ENCODE assay signal across 9 cellular contexts in genomic region chr16:19085679-19086200, GRCh38. TPM values are rescaled to one million over a fixed set of nuclear protein-coding genes. Genes with fewer than 3 reads are reported as not detected.
A peak's percentile ranks its signal among the peaks of the same experiment; 100 is the strongest.
DNase-seq lines count a peak whose midpoint lies in the region; ATAC-seq and TF ChIP-seq lines count a peak whose summit lies in the region.
"Had no signal": no experiment of that assay in that cellular context is flagged by ENCODE, and none has a peak within 500 bp of the region (broad histone marks: within the 10 kb centered on the region; RNA-seq: fewer than 3 reads in every experiment).

No MANE protein-coding gene starts in this region.

- no peak for TF ChIP-seq CTCF in SK-N-SH (IDR thresholded peaks at IDR 0.05)

- no peaks in the 10 kb centered on the region for H3K9me3 Mint-ChIP-seq in stimulated activated effector memory CD8-positive, alpha-beta T cell treated with anti-CD3 and anti-CD28 coated beads, Interleukin-12 subunit alpha, Interleukin-12 subunit beta, amount 100 ng/mL, for 72 hours

- no peak for TF ChIP-seq EP300 in SK-N-SH (IDR thresholded peaks at IDR 0.05; ENCODE audit: borderline replicate concordance in 1 of 2, low read depth in 1 of 2, low read length in 1 of 2)

- POLR2A ChIA-PET in SK-N-SH (lab: Yijun Ruan, JAX): interaction anchor here (1.5 kb wide), 1 partner anchor 287 kb away, joined by 3 read pairs; no protein-coding TSS in a partner anchor

- peaks cover 6 to 8% of the 10 kb centered on the region in 2 experiments; a peak in 2 of 4 replicates for H3K4me1 ChIP-seq in SK-N-SH (ENCODE audit: control insufficient read depth in 1 of 2, insufficient read depth in 2 of 2, low read depth in 1 of 2, low read length in 1 of 2)

- CTCF ChIA-PET in SK-N-SH (lab: Yijun Ruan, JAX): interaction anchor here (0.6 to 6.0 kb wide), 71 partner anchors 9 to 649 kb away, joined by 3 to 82 read pairs (median 5); partner anchors contain the start of genes COQ7, ITPRIPL2, RPS15A and SYT17

- H3K4me1 Mint-ChIP-seq in stimulated activated effector memory CD8-positive, alpha-beta T cell treated with anti-CD3 and anti-CD28 coated beads, Interleukin-12 subunit alpha, Interleukin-12 subunit beta, amount 100 ng/mL, for 72 hours: peaks cover 6% of the 10 kb centered on the region

- peaks cover 0 to 3% of the 10 kb centered on the region in 2 experiments for H3K36me3 ChIP-seq in SK-N-SH (replicated peaks in 1 of 2; ENCODE audit: control insufficient read depth in 1 of 2, insufficient read depth in 2 of 2, low read length in 1 of 2)

- peak overlapping the region; percentile 93; the same call in 1 of the 2 replicates for H2AFZ ChIP-seq in SK-N-SH (ENCODE audit: low read depth)

- no peak for ATAC-seq in SK-N-SH treated with all-trans-retinoic acid at 6 μM for 48 hours
- ATAC-seq in stimulated activated effector memory CD8-positive, alpha-beta T cell treated with anti-CD3 and anti-CD28 coated beads, Interleukin-12 subunit alpha, Interleukin-12 subunit beta, amount 100 ng/mL, for 72 hours: no peak

- H3K27ac Mint-ChIP-seq in stimulated activated effector memory CD8-positive, alpha-beta T cell treated with anti-CD3 and anti-CD28 coated beads, Interleukin-12 subunit alpha, Interleukin-12 subunit beta, amount 100 ng/mL, for 72 hours: no peak overlapping the region

- no peaks in the 10 kb centered on the region for H3K9me3 ChIP-seq in SK-N-SH
- H3K9me3 ChIP-seq: upper lobe of left lung had no signal

- in situ Hi-C loops in ACHN (cut with HindIII; ENCODE audit: low pct_ligation_motif_present, low pct_unique_long_range_greater_than_20kb, low sequenced_read_pairs): no loop called here

- H3F3A ChIP-seq in SK-N-SH (replicated peaks; ENCODE audit: insufficient read depth): no peaks in the 10 kb centered on the region

- no peak for TF ChIP-seq RAD21 in SK-N-SH (IDR thresholded peaks at IDR 0.05; ENCODE audit: low read length)

- H3K4me3 Mint-ChIP-seq in stimulated activated effector memory CD8-positive, alpha-beta T cell treated with anti-CD3 and anti-CD28 coated beads, Interleukin-12 subunit alpha, Interleukin-12 subunit beta, amount 100 ng/mL, for 72 hours: peak overlapping the region; percentile 41

- no peaks in the 10 kb centered on the region for H3K27me3 ChIP-seq in SK-N-SH (ENCODE audit: insufficient read depth)
- H3K27me3 ChIP-seq: upper lobe of left lung had no signal

- H4K20me1 ChIP-seq in SK-N-SH (ENCODE audit: insufficient read depth): no peaks in the 10 kb centered on the region

- no peaks in the 10 kb centered on the region for H3K36me3 Mint-ChIP-seq in stimulated activated effector memory CD8-positive, alpha-beta T cell treated with anti-CD3 and anti-CD28 coated beads, Interleukin-12 subunit alpha, Interleukin-12 subunit beta, amount 100 ng/mL, for 72 hours

- H3K9me2 ChIP-seq in SK-N-SH: no peaks in the 10 kb centered on the region

- 65% methylated on average over 8 of the region's 8 CpGs for WGBS in SK-N-SH (ENCODE audit: low lambda C conversion rate)

- peak; percentile 22 for DNase-seq in SK-N-SH
- DNase-seq in RPMI7951 (ENCODE audit: low read depth): peak; percentile 69
- peak; percentile 29 for DNase-seq in glomerular visceral epithelial cell (ENCODE audit: extremely low spot score)
- DNase-seq in stimulated activated effector memory CD8-positive, alpha-beta T cell treated with anti-CD3 and anti-CD28 coated beads, Interleukin-12 subunit alpha, Interleukin-12 subunit beta, amount 100 ng/mL, for 72 hours (ENCODE audit: low spot score in 2 of 2): no peak
- DNase-seq in stimulated activated CD4-positive, alpha-beta T cell treated with anti-CD3 and anti-CD28 coated beads, Interleukin-4, amount 100 ng/mL, for 24 hours: no peak
- DNase-seq in ACHN: no peak
- no peak for DNase-seq in activated naive CD4-positive, alpha-beta T cell treated with anti-CD3 and anti-CD28 coated beads, Interleukin-2, amount 50 U/mL, for 16 hours

- peak overlapping the region; percentile 90 for H3K4me2 ChIP-seq in SK-N-SH

- H3K79me2 ChIP-seq in SK-N-SH (ENCODE audit: insufficient read depth): no peaks in the 10 kb centered on the region

- H3K9ac ChIP-seq in SK-N-SH: no peak overlapping the region

- H3K4me3 ChIP-seq in SK-N-SH (ENCODE audit: low read depth in 2 of 2, low read length in 1 of 2): no peak overlapping the region; a peak in 1 of 4 replicates

- no peak overlapping the region for H3K27ac ChIP-seq in SK-N-SH (ENCODE audit: low read depth in 2 of 2, low read length in 1 of 2)

TF ChIP-seq in SK-N-SH, 30 proteins besides CTCF, POLR2A, EP300 and RAD21 (continues in another document):
- TF ChIP-seq, protein P1, sequence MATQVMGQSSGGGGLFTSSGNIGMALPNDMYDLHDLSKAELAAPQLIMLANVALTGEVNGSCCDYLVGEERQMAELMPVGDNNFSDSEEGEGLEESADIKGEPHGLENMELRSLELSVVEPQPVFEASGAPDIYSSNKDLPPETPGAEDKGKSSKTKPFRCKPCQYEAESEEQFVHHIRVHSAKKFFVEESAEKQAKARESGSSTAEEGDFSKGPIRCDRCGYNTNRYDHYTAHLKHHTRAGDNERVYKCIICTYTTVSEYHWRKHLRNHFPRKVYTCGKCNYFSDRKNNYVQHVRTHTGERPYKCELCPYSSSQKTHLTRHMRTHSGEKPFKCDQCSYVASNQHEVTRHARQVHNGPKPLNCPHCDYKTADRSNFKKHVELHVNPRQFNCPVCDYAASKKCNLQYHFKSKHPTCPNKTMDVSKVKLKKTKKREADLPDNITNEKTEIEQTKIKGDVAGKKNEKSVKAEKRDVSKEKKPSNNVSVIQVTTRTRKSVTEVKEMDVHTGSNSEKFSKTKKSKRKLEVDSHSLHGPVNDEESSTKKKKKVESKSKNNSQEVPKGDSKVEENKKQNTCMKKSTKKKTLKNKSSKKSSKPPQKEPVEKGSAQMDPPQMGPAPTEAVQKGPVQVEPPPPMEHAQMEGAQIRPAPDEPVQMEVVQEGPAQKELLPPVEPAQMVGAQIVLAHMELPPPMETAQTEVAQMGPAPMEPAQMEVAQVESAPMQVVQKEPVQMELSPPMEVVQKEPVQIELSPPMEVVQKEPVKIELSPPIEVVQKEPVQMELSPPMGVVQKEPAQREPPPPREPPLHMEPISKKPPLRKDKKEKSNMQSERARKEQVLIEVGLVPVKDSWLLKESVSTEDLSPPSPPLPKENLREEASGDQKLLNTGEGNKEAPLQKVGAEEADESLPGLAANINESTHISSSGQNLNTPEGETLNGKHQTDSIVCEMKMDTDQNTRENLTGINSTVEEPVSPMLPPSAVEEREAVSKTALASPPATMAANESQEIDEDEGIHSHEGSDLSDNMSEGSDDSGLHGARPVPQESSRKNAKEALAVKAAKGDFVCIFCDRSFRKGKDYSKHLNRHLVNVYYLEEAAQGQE (IDR thresholded peaks at IDR 0.05; ENCODE audit: low read depth, low read length): no peak
- no peak for TF ChIP-seq NRF1 (IDR thresholded peaks at IDR 0.05; ENCODE audit: low read depth, low read length)
- no peak for TF ChIP-seq GATA2 (CRISPR knock-in tag; IDR thresholded peaks at IDR 0.05)
- no peak for TF ChIP-seq NFIC (IDR thresholded peaks at IDR 0.05; ENCODE audit: borderline replicate concordance)
- no peak for TF ChIP-seq TEAD4 (IDR thresholded peaks at IDR 0.05; ENCODE audit: borderline replicate concordance, insufficient read depth)

TF ChIP-seq in SK-N-SH treated with all-trans-retinoic acid at 6 μM for 48 hours, 23 proteins besides CTCF, POLR2A, EP300 and RAD21:
- TF ChIP-seq ARNTL (CRISPR knock-in tag; IDR thresholded peaks at IDR 0.05; ENCODE audit: borderline replicate concordance, low read depth): no peak
- TF ChIP-seq ZNF8 (CRISPR knock-in tag; IDR thresholded peaks at IDR 0.05): no peak
- TF ChIP-seq ESRRG (CRISPR knock-in tag; IDR thresholded peaks at IDR 0.05): no peak
- no peak for TF ChIP-seq ZC3H10 (CRISPR knock-in tag; IDR thresholded peaks at IDR 0.05)
- no peak for TF ChIP-seq ZFP30 (CRISPR knock-in tag; IDR thresholded peaks at IDR 0.05)
- no peak for TF ChIP-seq CSDC2 (CRISPR knock-in tag; IDR thresholded peaks at IDR 0.05)
- TF ChIP-seq ZNF70 (CRISPR knock-in tag; IDR thresholded peaks at IDR 0.05): no peak
- no peak for TF ChIP-seq CREB5 (CRISPR knock-in tag; IDR thresholded peaks at IDR 0.05; ENCODE audit: low read depth)
- no peak for TF ChIP-seq ZNF565 (CRISPR knock-in tag; conservative IDR thresholded peaks at IDR 0.05; ENCODE audit: low read depth)

RNA-seq across cellular contexts. Expression of gene COQ7, which starts 18.3 kb away (rescaled TPM):
- 17.9 and 24.0 TPM in 2 replicates for polyA plus RNA-seq in SK-N-SH (2012; rRNA removed)
- polyA plus RNA-seq in SK-N-SH (2012; cell fraction: cytosol; rRNA removed): 19.6 and 21.4 TPM in 2 replicates
- 17.3 and 21.0 TPM in 2 replicates for polyA plus RNA-seq in SK-N-SH (2012; cell fraction: nucleus; rRNA removed)
- total RNA-seq in RPMI7951 (2014; rRNA removed; shearing (Covaris generic)): 19.8 and 23.0 TPM in 2 replicates

RNA-seq across cellular contexts. Expression of gene ITPRIPL2, which starts 28.0 kb away (rescaled TPM):
- 4.3 and 4.7 TPM in 2 replicates for polyA plus RNA-seq in SK-N-SH (2012; rRNA removed)
- 5.3 and 5.5 TPM in 2 replicates for polyA plus RNA-seq in SK-N-SH (2012; cell fraction: cytosol; rRNA removed)
- polyA plus RNA-seq in SK-N-SH (2012; cell fraction: nucleus; rRNA removed): 4.5 and 5.3 TPM in 2 replicates
- total RNA-seq in RPMI7951 (2014; rRNA removed; shearing (Covaris generic)): 14.5 and 15.9 TPM in 2 replicates

Comparison
In these comparisons a context has a peak if more than half of its experiments do, and no peak if none do; other contexts are left out.
1. DNase-seq: peak in SK-N-SH (single experiment), RPMI7951 (single experiment) and glomerular visceral epithelial cell (single experiment); none in stimulated activated effector memory CD8-positive, alpha-beta T cell treated with anti-CD3 and anti-CD28 coated beads, Interleukin-12 subunit alpha, Interleukin-12 subunit beta, amount 100 ng/mL, for 72 hours (0 of 2), stimulated activated CD4-positive, alpha-beta T cell treated with anti-CD3 and anti-CD28 coated beads, Interleukin-4, amount 100 ng/mL, for 24 hours (single experiment), ACHN (single experiment) and activated naive CD4-positive, alpha-beta T cell treated with anti-CD3 and anti-CD28 coated beads, Interleukin-2, amount 50 U/mL, for 16 hours (single experiment).